18 cellular contexts compared by ENCODE assay signal in the genomic region with DNA sequence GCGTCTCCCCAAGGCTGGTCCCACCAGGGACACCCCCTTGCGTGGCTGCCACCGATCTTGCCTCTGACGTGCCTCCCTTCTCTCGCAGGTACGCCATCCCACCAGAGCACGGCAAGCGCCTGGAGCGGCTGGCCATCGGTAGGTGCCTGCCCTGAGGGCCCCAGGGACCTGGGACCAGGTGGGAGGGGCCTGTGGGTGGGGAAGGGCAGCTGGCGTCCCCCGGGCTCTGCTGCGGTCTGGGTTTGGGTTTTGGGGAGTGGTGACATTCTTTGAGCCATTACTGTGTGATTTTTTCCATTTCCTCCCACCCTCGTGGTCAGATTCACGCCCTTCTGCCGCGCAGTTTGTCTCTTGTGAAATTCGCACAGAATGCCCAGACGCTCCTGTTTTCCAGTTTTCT.
"Had no signal": no experiment of that assay in that cellular context is flagged by ENCODE, and none has a peak within 500 bp of the region (broad histone marks: within the 10 kb centered on the region; RNA-seq: fewer than 3 reads in every experiment).

No MANE protein-coding gene starts in this region.

- H3K4me3 ChIP-seq: adrenal gland, psoas muscle, sigmoid colon, spleen, thyroid gland had no signal

- H3K27ac ChIP-seq: adrenal gland, psoas muscle, sigmoid colon, spleen, thyroid gland had no signal

- H3K4me3 Mint-ChIP-seq: activated CD4-positive, alpha-beta memory T cell treated with anti-CD3 and anti-CD28 coated beads for 36 hours; effector memory CD8-positive, alpha-beta T cell; nephron progenitor cell; T-helper 2 cell treated with Interferon-gamma antibody and Interleukin-4, amounts not matched to agents 5 μg/mL and 100 μg/mL, for 36 hours had no signal

- DNase-seq: activated CD4-positive, alpha-beta memory T cell treated with anti-CD3 and anti-CD28 coated beads for 36 hours; activated CD4-positive, alpha-beta T cell treated with anti-CD3 and anti-CD28 coated beads for 4 hours; activated effector memory CD4-positive, alpha-beta T cell treated with anti-CD3 and anti-CD28 coated beads, Interleukin-2, amount 50 U/mL, for 16 hours; activated naive CD4-positive, alpha-beta T cell treated with anti-CD3 and anti-CD28 coated beads, Interleukin-2, amount 50 U/mL, for 16 hours; activated T-cell treated with anti-CD3 and anti-CD28 coated beads, Interleukin-2, amount 50 U/mL, for 48 hours; adrenal gland; dermis blood vessel endothelial cell; effector memory CD8-positive, alpha-beta T cell; mesendoderm; nephron progenitor cell; sigmoid colon; SK-N-SH; spleen; stimulated activated CD4-positive, alpha-beta T cell treated with anti-CD3 and anti-CD28 coated beads, Interleukin-4, amount 100 ng/mL, for 4 hours; stimulated activated naive CD4-positive, alpha-beta T cell; thyroid gland had no signal

- H3K27me3 Mint-ChIP-seq: activated CD4-positive, alpha-beta memory T cell treated with anti-CD3 and anti-CD28 coated beads for 36 hours; effector memory CD8-positive, alpha-beta T cell had no signal

- H3K9me3 Mint-ChIP-seq: activated CD4-positive, alpha-beta memory T cell treated with anti-CD3 and anti-CD28 coated beads for 36 hours; effector memory CD8-positive, alpha-beta T cell; nephron progenitor cell; T-helper 2 cell treated with Interferon-gamma antibody and Interleukin-4, amounts not matched to agents 5 μg/mL and 100 μg/mL, for 36 hours had no signal

- H3K4me1 ChIP-seq: psoas muscle, sigmoid colon, thyroid gland had no signal

- H3K27ac Mint-ChIP-seq: activated CD4-positive, alpha-beta memory T cell treated with anti-CD3 and anti-CD28 coated beads for 36 hours; nephron progenitor cell; T-helper 2 cell treated with Interferon-gamma antibody and Interleukin-4, amounts not matched to agents 5 μg/mL and 100 μg/mL, for 36 hours had no signal

- H3K27me3 ChIP-seq: adrenal gland, sigmoid colon, spleen, thyroid gland had no signal

- H3K9ac ChIP-seq: SK-N-SH had no signal

- H3K9me3 ChIP-seq: adrenal gland, psoas muscle, sigmoid colon, SK-N-SH, spleen, thyroid gland had no signal

- H3K4me2 ChIP-seq: SK-N-SH had no signal
